9 cellular contexts compared by ENCODE assay signal in genomic region chrX:86946569-86946968, GRCh38.
DNase-seq lines count a peak whose midpoint lies in the region; ATAC-seq and TF ChIP-seq lines count a peak whose summit lies in the region.
"Had no signal": no experiment of that assay in that cellular context is flagged by ENCODE, and none has a peak within 500 bp of the region (broad histone marks: within the 10 kb centered on the region; RNA-seq: fewer than 3 reads in every experiment).

No MANE protein-coding gene starts in this region.

- H3K9me3 Mint-ChIP-seq in GM23338: no peaks in the 10 kb centered on the region
- H3K9me3 Mint-ChIP-seq in neural crest cell: no peaks in the 10 kb centered on the region

- H4K20me1 ChIP-seq in GM23338 (replicated peaks; ENCODE audit: insufficient read depth): no peaks in the 10 kb centered on the region
- H4K20me1 ChIP-seq: BLaER1 had no signal

- no peak overlapping the region for H2AFZ ChIP-seq in GM23338

- no peak overlapping the region for H3K27ac Mint-ChIP-seq in GM23338
- no peak overlapping the region for H3K27ac Mint-ChIP-seq in neural crest cell (ENCODE audit: unreplicated experiment)

- H3F3A ChIP-seq in GM23338 (replicated peaks; ENCODE audit: low read depth): no peaks in the 10 kb centered on the region

- H3K4me3 Mint-ChIP-seq in GM23338 (no peak overlapping the region), neural crest cell (no peak overlapping the region)

- no peaks in the 10 kb centered on the region for H3K27me3 ChIP-seq in GM23338 (ENCODE audit: insufficient read depth)

- ATAC-seq in GM23338: peak; percentile 43; the same call in 2 of the 3 replicates

- H3K36me3 ChIP-seq in GM23338 (ENCODE audit: insufficient read depth): no peaks in the 10 kb centered on the region
- H3K36me3 ChIP-seq: BLaER1 had no signal

- DNase-seq in NCI-H146 (lab: John Stamatoyannopoulos, UW) (peak; percentile 36), NCI-H146 treated with DMSO at 0.1 percent for 48 hours (lab: John Stamatoyannopoulos, UW; ENCODE audit: unreplicated experiment) (no peak), GM23338 (ENCODE audit: low spot score) (peak; percentile 58), NCI-H1930 (lab: John Stamatoyannopoulos, UW) (peak; percentile 2 to 33), choroid plexus epithelial cell (ENCODE audit: low read depth) (peak; percentile 30), neural crest cell (ENCODE audit: low read depth, low spot score) (peak; percentile 23), activated T-cell treated with anti-CD3 and anti-CD28 coated beads for 4 hours (no peak)
- DNase-seq in stimulated activated CD4-positive, alpha-beta T cell treated with anti-CD3 and anti-CD28 coated beads, Interleukin-4, amount 100 ng/mL, for 4 hours: no peak

- peak; percentile 69 to 70 for TF ChIP-seq CTCF in GM23338 (conservative IDR thresholded peaks at IDR 0.05; ENCODE audit: low read depth in 2 of 2)
- TF ChIP-seq CTCF in choroid plexus epithelial cell (conservative IDR thresholded peaks at IDR 0.05; ENCODE audit: low read depth, low read length): peak; percentile 51
- TF ChIP-seq CTCF in neural crest cell (conservative IDR thresholded peaks at IDR 0.05): peak; percentile 92

- peaks cover 15% of the 10 kb centered on the region; the same call in 2 of the 3 replicates for H3K4me1 Mint-ChIP-seq in GM23338
- H3K4me1 Mint-ChIP-seq in neural crest cell: no peaks in the 10 kb centered on the region

- H3K27me3 Mint-ChIP-seq in GM23338 (ENCODE audit: insufficient read depth, low read depth, poor library complexity) (no peaks in the 10 kb centered on the region), neural crest cell (ENCODE audit: low read depth) (no peaks in the 10 kb centered on the region)

- H3K4me3 ChIP-seq in GM23338 (no peak overlapping the region), choroid plexus epithelial cell (ENCODE audit: low read depth, low read length) (no peak overlapping the region)
- H3K4me3 ChIP-seq: BLaER1 had no signal

- no peaks in the 10 kb centered on the region for H3K9me2 ChIP-seq in GM23338 (ENCODE audit: insufficient read depth)

- peaks cover 3% of the 10 kb centered on the region; the same call in 1 of the 2 replicates for H3K4me1 ChIP-seq in GM23338 (ENCODE audit: insufficient read depth)
- H3K4me1 ChIP-seq: BLaER1 had no signal

- H3K79me2 ChIP-seq in GM23338 (replicated peaks; ENCODE audit: insufficient read depth): no peaks in the 10 kb centered on the region

- H3K27ac ChIP-seq in GM23338 (ENCODE audit: low read depth): no peak overlapping the region
- H3K27ac ChIP-seq: BLaER1 had no signal

- H3K4me2 ChIP-seq in GM23338: peak overlapping the region; percentile 51; the same call in 1 of the 2 replicates
- H3K4me2 ChIP-seq: BLaER1 had no signal

- H3K36me3 Mint-ChIP-seq in GM23338 (ENCODE audit: low read depth) (no peaks in the 10 kb centered on the region), neural crest cell (ENCODE audit: low read depth) (no peaks in the 10 kb centered on the region)

TF ChIP-seq in GM23338, 12 proteins besides CTCF, POLR2A, EP300 and RAD21 (continues in another document):
- TF ChIP-seq, protein P1, sequence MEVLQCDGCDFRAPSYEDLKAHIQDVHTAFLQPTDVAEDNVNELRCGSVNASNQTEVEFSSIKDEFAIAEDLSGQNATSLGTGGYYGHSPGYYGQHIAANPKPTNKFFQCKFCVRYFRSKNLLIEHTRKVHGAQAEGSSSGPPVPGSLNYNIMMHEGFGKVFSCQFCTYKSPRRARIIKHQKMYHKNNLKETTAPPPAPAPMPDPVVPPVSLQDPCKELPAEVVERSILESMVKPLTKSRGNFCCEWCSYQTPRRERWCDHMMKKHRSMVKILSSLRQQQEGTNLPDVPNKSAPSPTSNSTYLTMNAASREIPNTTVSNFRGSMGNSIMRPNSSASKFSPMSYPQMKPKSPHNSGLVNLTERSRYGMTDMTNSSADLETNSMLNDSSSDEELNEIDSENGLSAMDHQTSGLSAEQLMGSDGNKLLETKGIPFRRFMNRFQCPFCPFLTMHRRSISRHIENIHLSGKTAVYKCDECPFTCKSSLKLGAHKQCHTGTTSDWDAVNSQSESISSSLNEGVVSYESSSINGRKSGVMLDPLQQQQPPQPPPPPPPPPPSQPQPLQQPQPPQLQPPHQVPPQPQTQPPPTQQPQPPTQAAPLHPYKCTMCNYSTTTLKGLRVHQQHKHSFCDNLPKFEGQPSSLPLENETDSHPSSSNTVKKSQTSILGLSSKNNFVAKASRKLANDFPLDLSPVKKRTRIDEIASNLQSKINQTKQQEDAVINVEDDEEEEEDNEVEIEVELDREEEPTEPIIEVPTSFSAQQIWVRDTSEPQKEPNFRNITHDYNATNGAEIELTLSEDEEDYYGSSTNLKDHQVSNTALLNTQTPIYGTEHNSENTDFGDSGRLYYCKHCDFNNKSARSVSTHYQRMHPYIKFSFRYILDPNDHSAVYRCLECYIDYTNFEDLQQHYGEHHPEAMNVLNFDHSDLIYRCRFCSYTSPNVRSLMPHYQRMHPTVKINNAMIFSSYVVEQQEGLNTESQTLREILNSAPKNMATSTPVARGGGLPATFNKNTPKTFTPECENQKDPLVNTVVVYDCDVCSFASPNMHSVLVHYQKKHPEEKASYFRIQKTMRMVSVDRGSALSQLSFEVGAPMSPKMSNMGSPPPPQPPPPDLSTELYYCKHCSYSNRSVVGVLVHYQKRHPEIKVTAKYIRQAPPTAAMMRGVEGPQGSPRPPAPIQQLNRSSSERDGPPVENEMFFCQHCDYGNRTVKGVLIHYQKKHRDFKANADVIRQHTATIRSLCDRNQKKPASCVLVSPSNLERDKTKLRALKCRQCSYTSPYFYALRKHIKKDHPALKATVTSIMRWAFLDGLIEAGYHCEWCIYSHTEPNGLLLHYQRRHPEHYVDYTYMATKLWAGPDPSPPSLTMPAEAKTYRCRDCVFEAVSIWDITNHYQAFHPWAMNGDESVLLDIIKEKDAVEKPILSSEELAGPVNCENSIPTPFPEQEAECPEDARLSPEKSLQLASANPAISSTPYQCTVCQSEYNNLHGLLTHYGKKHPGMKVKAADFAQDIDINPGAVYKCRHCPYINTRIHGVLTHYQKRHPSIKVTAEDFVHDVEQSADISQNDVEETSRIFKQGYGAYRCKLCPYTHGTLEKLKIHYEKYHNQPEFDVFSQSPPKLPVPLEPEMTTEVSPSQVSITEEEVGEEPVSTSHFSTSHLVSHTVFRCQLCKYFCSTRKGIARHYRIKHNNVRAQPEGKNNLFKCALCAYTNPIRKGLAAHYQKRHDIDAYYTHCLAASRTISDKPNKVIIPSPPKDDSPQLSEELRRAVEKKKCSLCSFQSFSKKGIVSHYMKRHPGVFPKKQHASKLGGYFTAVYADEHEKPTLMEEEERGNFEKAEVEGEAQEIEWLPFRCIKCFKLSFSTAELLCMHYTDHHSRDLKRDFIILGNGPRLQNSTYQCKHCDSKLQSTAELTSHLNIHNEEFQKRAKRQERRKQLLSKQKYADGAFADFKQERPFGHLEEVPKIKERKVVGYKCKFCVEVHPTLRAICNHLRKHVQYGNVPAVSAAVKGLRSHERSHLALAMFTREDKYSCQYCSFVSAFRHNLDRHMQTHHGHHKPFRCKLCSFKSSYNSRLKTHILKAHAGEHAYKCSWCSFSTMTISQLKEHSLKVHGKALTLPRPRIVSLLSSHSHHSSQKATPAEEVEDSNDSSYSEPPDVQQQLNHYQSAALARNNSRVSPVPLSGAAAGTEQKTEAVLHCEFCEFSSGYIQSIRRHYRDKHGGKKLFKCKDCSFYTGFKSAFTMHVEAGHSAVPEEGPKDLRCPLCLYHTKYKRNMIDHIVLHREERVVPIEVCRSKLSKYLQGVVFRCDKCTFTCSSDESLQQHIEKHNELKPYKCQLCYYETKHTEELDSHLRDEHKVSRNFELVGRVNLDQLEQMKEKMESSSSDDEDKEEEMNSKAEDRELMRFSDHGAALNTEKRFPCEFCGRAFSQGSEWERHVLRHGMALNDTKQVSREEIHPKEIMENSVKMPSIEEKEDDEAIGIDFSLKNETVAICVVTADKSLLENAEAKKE (CRISPR knock-in tag; IDR thresholded peaks at IDR 0.05): no peak
- TF ChIP-seq POLR2AphosphoS5 (IDR thresholded peaks at IDR 0.05; ENCODE audit: low read depth) (no peak), ZNF331 (CRISPR knock-in tag; IDR thresholded peaks at IDR 0.05; ENCODE audit: low read depth) (no peak), ETS1 (IDR thresholded peaks at IDR 0.05) (no peak), REST (IDR thresholded peaks at IDR 0.05; ENCODE audit: unreplicated experiment) (no peak), CREB1 (CRISPR knock-in tag; IDR thresholded peaks at IDR 0.05; ENCODE audit: low read depth) (no peak), ZNF114 (CRISPR knock-in tag; IDR thresholded peaks at IDR 0.05) (no peak)

Comparison
In these comparisons a context has a peak if more than half of its experiments do, and no peak if none do; other contexts are left out.
1. DNase-seq: peak in NCI-H146 (single experiment), GM23338 (single experiment), NCI-H1930 (2 of 2), choroid plexus epithelial cell (single experiment) and neural crest cell (single experiment); none in NCI-H146 treated with DMSO at 0.1 percent for 48 hours (single experiment), activated T-cell treated with anti-CD3 and anti-CD28 coated beads for 4 hours (single experiment) and stimulated activated CD4-positive, alpha-beta T cell treated with anti-CD3 and anti-CD28 coated beads, Interleukin-4, amount 100 ng/mL, for 4 hours (0 of 2).
2. Peak in every context shown above with its lines, with median percentiles within 50 percentile points of each other: CTCF ChIP-seq.